ENCODE assay signal across 14 cellular contexts in genomic region chr12:3289702-3290101, GRCh38.
"Had no signal": no experiment of that assay in that cellular context is flagged by ENCODE, and none has a peak within 500 bp of the region (broad histone marks: within the 10 kb centered on the region; RNA-seq: fewer than 3 reads in every experiment).

No MANE protein-coding gene starts in this region.

- DNase-seq: KBM-7, MV-4-11, NCI-H1048, NCI-H1436, NCI-H187, NCI-H2081 treated with DMSO at 0.1 percent for 48 hours, NCI-H2171 treated with DMSO at 0.1 percent for 48 hours, NCI-H524, NCI-H526 treated with DMSO at 0.1 percent for 48 hours, Right ventricle myocardium superior, RPMI8226, SIG-M5 had no signal

- H3K9me3 ChIP-seq: SJSA1 had no signal

- H3K4me3 ChIP-seq: SJSA1, SK-N-MC had no signal

- H3K27me3 ChIP-seq: SJSA1 had no signal

- H3K36me3 ChIP-seq: SJSA1 had no signal

- H3K27ac ChIP-seq: SJSA1, SK-N-MC had no signal

- H3K4me1 ChIP-seq: SJSA1 had no signal
